In the genomic region with DNA sequence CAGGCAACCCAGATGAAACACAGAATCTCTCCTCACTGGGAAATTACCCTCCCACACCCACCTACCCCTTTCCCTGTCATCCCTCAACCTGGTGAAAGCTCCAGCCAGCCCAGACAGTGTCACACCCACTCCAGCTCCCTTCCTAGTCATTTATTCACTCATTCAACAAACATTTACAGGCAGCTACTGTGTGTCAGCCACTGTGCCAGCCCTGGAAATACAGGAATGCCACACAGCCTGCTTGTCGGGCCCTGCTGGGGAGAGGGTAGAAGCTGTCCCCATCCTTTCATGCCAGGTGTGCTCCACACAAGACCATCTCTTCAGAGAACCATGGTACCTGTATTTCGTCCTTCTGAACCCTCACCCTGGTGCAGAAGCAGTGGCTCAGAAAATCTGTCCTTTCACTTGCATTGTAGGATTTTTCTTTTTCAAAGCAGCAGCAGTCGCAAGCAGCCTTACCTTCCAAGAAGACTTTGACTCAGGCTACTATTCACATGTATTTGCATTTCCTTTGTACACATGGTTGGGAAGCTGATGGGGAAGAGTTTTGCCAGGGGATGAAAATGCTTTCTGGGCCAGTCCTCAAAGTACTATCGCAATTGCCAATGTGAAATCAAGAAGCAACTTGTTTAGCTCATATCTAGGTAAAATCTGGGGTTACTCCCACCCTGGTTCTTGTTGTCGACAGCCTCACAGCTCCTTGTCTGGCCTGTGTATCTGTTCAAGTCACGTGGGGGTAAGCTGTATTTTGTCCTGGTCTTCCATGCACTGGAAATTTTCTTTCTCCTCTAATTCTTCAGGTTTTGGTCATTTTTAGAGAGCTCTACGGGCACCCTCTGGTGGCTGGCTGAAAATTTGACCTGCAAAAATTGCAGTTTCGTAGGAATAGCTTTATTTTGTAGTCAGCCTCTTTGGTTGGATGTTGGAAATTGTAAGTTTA, we compare ENCODE assay signal across 9 cellular contexts.
DNase-seq lines count a peak whose midpoint lies in the region; ATAC-seq and TF ChIP-seq lines count a peak whose summit lies in the region.
"Had no signal": no experiment of that assay in that cellular context is flagged by ENCODE, and none has a peak within 500 bp of the region (broad histone marks: within the 10 kb centered on the region; RNA-seq: fewer than 3 reads in every experiment).

No MANE protein-coding gene starts in this region.

- H3K27me3 Mint-ChIP-seq in T-helper 2 cell treated with Interferon-gamma antibody and Interleukin-4, amounts not matched to agents 5 μg/mL and 100 μg/mL, for 36 hours (ENCODE audit: low read depth): no peaks in the 10 kb centered on the region
- peaks cover 3% of the 10 kb centered on the region for H3K27me3 Mint-ChIP-seq in nephron progenitor cell (ENCODE audit: low read depth, poor library complexity)
- H3K27me3 Mint-ChIP-seq: naive thymus-derived CD8-positive, alpha-beta T cell had no signal

- no peak overlapping the region for H3K4me3 Mint-ChIP-seq in T-helper 2 cell treated with Interferon-gamma antibody and Interleukin-4, amounts not matched to agents 5 μg/mL and 100 μg/mL, for 36 hours
- H3K4me3 Mint-ChIP-seq in nephron progenitor cell: no peak overlapping the region
- H3K4me3 Mint-ChIP-seq: naive thymus-derived CD8-positive, alpha-beta T cell had no signal

- H3K36me3 ChIP-seq in effector memory CD4-positive, alpha-beta T cell (ENCODE audit: control insufficient read depth, insufficient read depth, low read length): no peaks in the 10 kb centered on the region

- DNase-seq in Daoy (ENCODE audit: low read depth) (peak; percentile 27), HT-29 (ENCODE audit: low spot score) (peak; percentile 68), nephron progenitor cell (peak; percentile 38), NCI-H146 treated with DMSO at 0.1 percent for 48 hours (lab: John Stamatoyannopoulos, UW; ENCODE audit: unreplicated experiment) (no peak)
- peak; percentile 12 for DNase-seq in T-helper 2 cell treated with Interferon-gamma antibody and Interleukin-4, amounts not matched to agents 5 μg/mL and 100 μg/mL, for 36 hours (ENCODE audit: low spot score)
- no peak for DNase-seq in effector memory CD4-positive, alpha-beta T cell

- no peaks in the 10 kb centered on the region for H3K9me3 ChIP-seq in effector memory CD4-positive, alpha-beta T cell (ENCODE audit: control insufficient read depth, low read length)

- TF ChIP-seq CTCF in nephron progenitor cell (IDR thresholded peaks at IDR 0.05): peak; percentile 64

- H3K4me3 ChIP-seq in effector memory CD4-positive, alpha-beta T cell (ENCODE audit: insufficient read depth, low read depth, low read length, poor library complexity, severe bottlenecking): no peak overlapping the region

- H3K27ac ChIP-seq in effector memory CD4-positive, alpha-beta T cell (ENCODE audit: insufficient read depth, low read length, poor library complexity, severe bottlenecking): no peak overlapping the region

- H3K4me1 ChIP-seq in effector memory CD4-positive, alpha-beta T cell (ENCODE audit: control insufficient read depth, insufficient read depth, low read length, poor library complexity, severe bottlenecking): no peaks in the 10 kb centered on the region

- H3K4me1 Mint-ChIP-seq in T-helper 2 cell treated with Interferon-gamma antibody and Interleukin-4, amounts not matched to agents 5 μg/mL and 100 μg/mL, for 36 hours (ENCODE audit: low read depth): peaks cover 63% of the 10 kb centered on the region
- H3K4me1 Mint-ChIP-seq in nephron progenitor cell: peaks cover 27% of the 10 kb centered on the region

- ATAC-seq in esophagus mucosa: peak; percentile 85
- ATAC-seq in GM18858 (IDR thresholded peaks at IDR 0.05; ENCODE audit: unreplicated experiment): no peak
- ATAC-seq: naive thymus-derived CD8-positive, alpha-beta T cell had no signal

- H3K27me3 ChIP-seq in effector memory CD4-positive, alpha-beta T cell (replicated peaks; ENCODE audit: control insufficient read depth, insufficient read depth, low read length, poor library complexity, severe bottlenecking): no peaks in the 10 kb centered on the region

- peaks cover 4% of the 10 kb centered on the region for H3K9me3 Mint-ChIP-seq in T-helper 2 cell treated with Interferon-gamma antibody and Interleukin-4, amounts not matched to agents 5 μg/mL and 100 μg/mL, for 36 hours
- no peaks in the 10 kb centered on the region for H3K9me3 Mint-ChIP-seq in nephron progenitor cell
- H3K9me3 Mint-ChIP-seq: naive thymus-derived CD8-positive, alpha-beta T cell had no signal

- peak overlapping the region; percentile 18 for H3K27ac Mint-ChIP-seq in T-helper 2 cell treated with Interferon-gamma antibody and Interleukin-4, amounts not matched to agents 5 μg/mL and 100 μg/mL, for 36 hours
- H3K27ac Mint-ChIP-seq in nephron progenitor cell: no peak overlapping the region

- peaks cover 15% of the 10 kb centered on the region for H3K36me3 Mint-ChIP-seq in T-helper 2 cell treated with Interferon-gamma antibody and Interleukin-4, amounts not matched to agents 5 μg/mL and 100 μg/mL, for 36 hours (ENCODE audit: low read depth)
- no peaks in the 10 kb centered on the region for H3K36me3 Mint-ChIP-seq in nephron progenitor cell (ENCODE audit: low read depth)
- H3K36me3 Mint-ChIP-seq: naive thymus-derived CD8-positive, alpha-beta T cell had no signal

Comparison
In these comparisons a context has a peak if more than half of its experiments do, and no peak if none do; other contexts are left out.
1. DNase-seq: peak in Daoy (single experiment), HT-29 (single experiment), T-helper 2 cell treated with Interferon-gamma antibody and Interleukin-4, amounts not matched to agents 5 μg/mL and 100 μg/mL, for 36 hours (single experiment) and nephron progenitor cell (single experiment); none in NCI-H146 treated with DMSO at 0.1 percent for 48 hours (single experiment) and effector memory CD4-positive, alpha-beta T cell (0 of 3).